In the genomic region with DNA sequence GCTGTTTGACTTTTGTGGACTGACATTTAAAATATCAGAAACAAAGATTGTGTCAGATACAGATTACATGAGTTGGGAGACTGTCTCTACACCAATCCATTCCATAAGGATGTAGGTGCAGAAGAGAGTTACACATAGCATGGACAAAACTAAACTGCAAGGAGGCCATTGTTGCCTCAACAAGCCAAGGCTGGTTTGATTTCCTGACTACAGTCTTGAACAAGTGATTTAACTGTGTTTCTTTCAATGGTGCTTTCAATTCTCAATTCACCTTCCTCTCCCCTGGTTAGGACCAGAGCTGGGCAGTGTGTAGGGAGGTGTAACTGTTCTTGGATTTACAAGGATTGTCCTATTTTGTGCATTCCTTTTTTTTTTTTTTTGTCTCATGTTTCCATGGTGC, we compare ENCODE assay signal across 8 cellular contexts.
"Had no signal": no experiment of that assay in that cellular context is flagged by ENCODE, and none has a peak within 500 bp of the region (broad histone marks: within the 10 kb centered on the region; RNA-seq: fewer than 3 reads in every experiment).

No MANE protein-coding gene starts in this region.

- DNase-seq: GDM1, GF-D8 had no signal

- ATAC-seq: GM12878 had no signal

- FAIRE-seq: G401.6, GM12878, GM12891, GM12892, GM18507, GM19239 had no signal

- H3K4me3 ChIP-seq: GM12878 had no signal
